In genomic region chr22:41621911-41622179, GRCh38 we compare ENCODE assay signal across 1 cellular context.
TF ChIP-seq lines count a peak whose summit lies in the region.

No MANE protein-coding gene starts in this region.

TF ChIP-seq in GM12878, 131 proteins besides CTCF, POLR2A, EP300 and RAD21:
- TF ChIP-seq RBBP5 (conservative IDR thresholded peaks at IDR 0.05) (no peak), SKIL (IDR thresholded peaks at IDR 0.05; ENCODE audit: low read depth, poor library complexity, severe bottlenecking) (no peak), IKZF1 (conservative IDR thresholded peaks at IDR 0.05) (no peak), RELA (IDR thresholded peaks at IDR 0.05; ENCODE audit: borderline replicate concordance, partially characterized antibody) (no peak), RUNX3 (IDR thresholded peaks at IDR 0.05; ENCODE audit: low read length) (0 out of 2 replicates have a peak, but pooled peaks have one; percentile 0)
